In the genomic region with DNA sequence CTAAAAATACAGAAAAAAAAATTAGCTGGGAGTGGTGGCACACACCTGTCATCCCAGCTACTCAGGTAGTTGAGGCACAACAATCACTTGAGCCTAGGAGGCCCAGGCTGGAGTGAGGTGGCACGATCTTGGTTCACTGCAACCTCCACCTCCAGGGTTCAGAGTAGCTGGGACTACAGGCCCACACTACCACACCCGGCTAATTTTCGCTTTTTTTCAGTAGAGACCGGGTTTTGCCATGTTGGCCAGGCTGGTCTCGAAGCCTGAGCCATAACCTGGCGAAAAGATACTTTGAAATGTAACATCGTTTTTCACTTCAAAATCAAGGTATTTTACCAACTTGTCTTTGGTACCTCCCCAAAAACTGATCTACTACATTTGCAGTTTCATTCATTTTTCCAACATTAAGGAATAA, we compare ENCODE assay signal across 8 cellular contexts. TPM values are rescaled to one million over a fixed set of nuclear protein-coding genes. Genes with fewer than 3 reads are reported as not detected.
DNase-seq lines count a peak whose midpoint lies in the region; ATAC-seq, FAIRE-seq and TF ChIP-seq lines count a peak whose summit lies in the region.
"Had no signal": no experiment of that assay in that cellular context is flagged by ENCODE, and none has a peak within 500 bp of the region (broad histone marks: within the 10 kb centered on the region; RNA-seq: fewer than 3 reads in every experiment).

No MANE protein-coding gene starts in this region.

- H3K9me3 Mint-ChIP-seq in IgD-negative memory B cell = no peaks in the 10 kb centered on the region
- no peaks in the 10 kb centered on the region for H3K9me3 Mint-ChIP-seq in activated naive CD8-positive, alpha-beta T cell (ENCODE audit: low read depth)
- H3K9me3 Mint-ChIP-seq: CD4-positive, alpha-beta T cell had no signal

- H3K4me3 Mint-ChIP-seq in IgD-negative memory B cell = no peak overlapping the region
- H3K4me3 Mint-ChIP-seq in activated naive CD8-positive, alpha-beta T cell = peak overlapping the region; percentile 38
- H3K4me3 Mint-ChIP-seq: CD4-positive, alpha-beta T cell had no signal

- POLR2A ChIA-PET in A549 (lab: Yijun Ruan, JAX) = interaction anchor here (1.1 kb wide), 1 partner anchor 38 kb away, joined by 3 read pairs; a partner anchor contains a TSS

- H3K9me3 ChIP-seq in A549 = no peaks in the 10 kb centered on the region

- 89% methylated on average over 7 of the region's 7 CpGs for WGBS in A549 (ENCODE audit: missing lambda C conversion rate)

- no peaks in the 10 kb centered on the region for H3K27me3 Mint-ChIP-seq in IgD-negative memory B cell
- H3K27me3 Mint-ChIP-seq in activated naive CD8-positive, alpha-beta T cell = no peaks in the 10 kb centered on the region
- H3K27me3 Mint-ChIP-seq: CD4-positive, alpha-beta T cell had no signal

- peak overlapping the region; percentile 62 to 89 (median 73) for H3K27ac Mint-ChIP-seq in IgD-negative memory B cell
- H3K27ac Mint-ChIP-seq in activated naive CD8-positive, alpha-beta T cell = peak overlapping the region; percentile 64
- H3K27ac Mint-ChIP-seq: CD4-positive, alpha-beta T cell had no signal

- no peak overlapping the region for H3K4me2 ChIP-seq in A549

- no peak for TF ChIP-seq POLR2A in A549 (IDR thresholded peaks at IDR 0.05; ENCODE audit: low read length)

- H3K27ac ChIP-seq in A549 = no peak overlapping the region

- no peaks in the 10 kb centered on the region for H3K36me3 Mint-ChIP-seq in IgD-negative memory B cell
- peaks cover 28% of the 10 kb centered on the region for H3K36me3 Mint-ChIP-seq in activated naive CD8-positive, alpha-beta T cell

- H3K4me1 ChIP-seq in A549 = peaks cover 24% of the 10 kb centered on the region

- H3K4me3 ChIP-seq in A549 = no peak overlapping the region

- no peak for DNase-seq in A549 (ENCODE audit: low read depth in 1 of 2, low spot score in 1 of 2)
- no peak for DNase-seq in NCI-H345 (lab: John Stamatoyannopoulos, UW)
- DNase-seq: CD4-positive, alpha-beta T cell; cerebellar nuclear complex had no signal

- no peak for TF ChIP-seq CTCF in A549 (IDR thresholded peaks at IDR 0.05)

- CTCF ChIA-PET in A549 (lab: Yijun Ruan, JAX) = interaction anchor here (0.6 to 1.4 kb wide), 2 partner anchors 420 to 442 kb away, joined by 3 to 5 read pairs; no protein-coding TSS in a partner anchor

- TF ChIP-seq EP300 in A549 (IDR thresholded peaks at IDR 0.05) = no peak

- FAIRE-seq in A549 (lab: Jason Lieb, UNC) = no peak

- ATAC-seq in A549 (peak; percentile 38 to 44), GM21528 (IDR thresholded peaks at IDR 0.05; ENCODE audit: low FRiP score, unreplicated experiment) (no peak), GM18907 (IDR thresholded peaks at IDR 0.05; ENCODE audit: unreplicated experiment) (no peak)

- peaks cover 33 to 41% (median 37%) of the 10 kb centered on the region in 3 donors for H3K4me1 Mint-ChIP-seq in IgD-negative memory B cell
- peaks cover 32% of the 10 kb centered on the region for H3K4me1 Mint-ChIP-seq in activated naive CD8-positive, alpha-beta T cell (ENCODE audit: low read depth)

- TF ChIP-seq RAD21 in A549 (conservative IDR thresholded peaks at IDR 0.05 in 1 of 2, IDR thresholded peaks at IDR 0.05 in 1 of 2) = no peak

TF ChIP-seq in A549, 52 proteins besides CTCF, POLR2A, EP300 and RAD21:
- TF ChIP-seq RNF2 (IDR thresholded peaks at IDR 0.05; ENCODE audit: borderline replicate concordance, low read depth) = no peak
- TF ChIP-seq HOXA7 (CRISPR knock-in tag; IDR thresholded peaks at IDR 0.05) = peak; percentile 88
- no peak; the same call in 1 of the 2 replicates for TF ChIP-seq POLR2AphosphoS2 (conservative IDR thresholded peaks at IDR 0.05; ENCODE audit: low read length)
- TF ChIP-seq RARB (CRISPR knock-in tag; IDR thresholded peaks at IDR 0.05) = 0 out of 2 replicates have a peak, but pooled peaks have one; percentile 57
- TF ChIP-seq, protein P1, sequence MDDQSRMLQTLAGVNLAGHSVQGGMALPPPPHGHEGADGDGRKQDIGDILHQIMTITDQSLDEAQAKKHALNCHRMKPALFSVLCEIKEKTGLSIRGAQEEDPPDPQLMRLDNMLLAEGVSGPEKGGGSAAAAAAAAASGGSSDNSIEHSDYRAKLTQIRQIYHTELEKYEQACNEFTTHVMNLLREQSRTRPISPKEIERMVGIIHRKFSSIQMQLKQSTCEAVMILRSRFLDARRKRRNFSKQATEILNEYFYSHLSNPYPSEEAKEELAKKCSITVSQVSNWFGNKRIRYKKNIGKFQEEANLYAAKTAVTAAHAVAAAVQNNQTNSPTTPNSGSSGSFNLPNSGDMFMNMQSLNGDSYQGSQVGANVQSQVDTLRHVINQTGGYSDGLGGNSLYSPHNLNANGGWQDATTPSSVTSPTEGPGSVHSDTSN (IDR thresholded peaks at IDR 0.05) = peak; percentile 70
- no peak for TF ChIP-seq ZFP36 (IDR thresholded peaks at IDR 0.05; ENCODE audit: borderline replicate concordance, partially characterized antibody)
- TF ChIP-seq TFCP2L1 (CRISPR knock-in tag; IDR thresholded peaks at IDR 0.05) = peak; percentile 96
- TF ChIP-seq TP53 (CRISPR knock-in tag; IDR thresholded peaks at IDR 0.05) = peak; percentile 96

RNA-seq across cellular contexts. Expression of a gene that starts 6.1 kb away (rescaled TPM):
- polyA plus RNA-seq in A549 (2011; rRNA removed) = 1,735 and 1,903 TPM in 2 replicates
- polyA plus RNA-seq in A549 (2012; cell fraction: cytosol; rRNA removed) = 363 and 466 TPM in 2 replicates
- polyA plus RNA-seq in A549 (2012; cell fraction: nucleus; rRNA removed) = 357 and 566 TPM in 2 replicates
- 376 to 421 TPM (median 410 TPM) in 3 replicates for polyA plus RNA-seq in A549 (2017; fragmentation: RNase III; extraction: RNeasy Plus Mini Kit Qiagen cat#74134 plus additional on column Dnase treatment)
- 384 and 446 TPM in 2 replicates for polyA minus RNA-seq in A549 (2011; rRNA and poly(A)+ RNA removed)
- polyA plus RNA-seq in IgD-negative memory B cell = 307 TPM

RNA-seq across cellular contexts. Expression of a gene that starts 6.4 kb away (rescaled TPM):
- polyA plus RNA-seq in A549 (2011; rRNA removed) = 3.0 TPM in 2 replicates
- 0.33 and 0.60 TPM in 2 replicates for polyA plus RNA-seq in A549 (2012; cell fraction: cytosol; rRNA removed)
- polyA plus RNA-seq in A549 (2012; cell fraction: nucleus; rRNA removed) = 0.52 and 0.72 TPM in 2 replicates
- polyA plus RNA-seq in A549 (2017; fragmentation: RNase III; extraction: RNeasy Plus Mini Kit Qiagen cat#74134 plus additional on column Dnase treatment) = 1.0 to 1.3 TPM (median 1.1 TPM) in 3 replicates
- polyA minus RNA-seq in A549 (2011; rRNA and poly(A)+ RNA removed) = 13.4 and 15.1 TPM in 2 replicates
- polyA plus RNA-seq in IgD-negative memory B cell = 2.0 TPM

RNA-seq across cellular contexts. Expression of a gene that starts 37.1 kb away (rescaled TPM):
- polyA plus RNA-seq in A549 (2011; rRNA removed) = 15.6 and 20.2 TPM in 2 replicates
- polyA plus RNA-seq in A549 (2012; cell fraction: cytosol; rRNA removed) = 5.8 and 6.4 TPM in 2 replicates
- polyA plus RNA-seq in A549 (2012; cell fraction: nucleus; rRNA removed) = 2.6 and 3.2 TPM in 2 replicates
- polyA plus RNA-seq in A549 (2017; fragmentation: RNase III; extraction: RNeasy Plus Mini Kit Qiagen cat#74134 plus additional on column Dnase treatment) = 10.8 to 12.5 TPM (median 11.3 TPM) in 3 replicates
- polyA minus RNA-seq in A549 (2011; rRNA and poly(A)+ RNA removed) = 12.7 and 15.4 TPM in 2 replicates
- 7.2 TPM for polyA plus RNA-seq in IgD-negative memory B cell

RNA-seq across cellular contexts. Expression of a gene that starts 37.3 kb away (rescaled TPM):
- polyA plus RNA-seq in A549 (2011; rRNA removed) = 67.0 and 70.4 TPM in 2 replicates
- 25.1 and 26.1 TPM in 2 replicates for polyA plus RNA-seq in A549 (2012; cell fraction: cytosol; rRNA removed)
- 19.9 and 31.3 TPM in 2 replicates for polyA plus RNA-seq in A549 (2012; cell fraction: nucleus; rRNA removed)
- 42.9 to 43.3 TPM (median 43.1 TPM) in 3 replicates for polyA plus RNA-seq in A549 (2017; fragmentation: RNase III; extraction: RNeasy Plus Mini Kit Qiagen cat#74134 plus additional on column Dnase treatment)
- polyA minus RNA-seq in A549 (2011; rRNA and poly(A)+ RNA removed) = 50.1 and 53.4 TPM in 2 replicates
- 8.6 TPM for polyA plus RNA-seq in IgD-negative memory B cell

RNA-seq across cellular contexts. Expression of a gene that starts 55.4 kb away (rescaled TPM):
- polyA plus RNA-seq in A549 (2011; rRNA removed) (0.13 and 0.15 TPM in 2 replicates), A549 (2017; fragmentation: RNase III; extraction: RNeasy Plus Mini Kit Qiagen cat#74134 plus additional on column Dnase treatment) (0.05 to 0.13 TPM (median 0.05 TPM) in 3 replicates), IgD-negative memory B cell (not detected)
- polyA plus RNA-seq in A549 (2012; cell fraction: cytosol; rRNA removed) = 0.04 and 0.05 TPM in 2 replicates
- polyA plus RNA-seq in A549 (2012; cell fraction: nucleus; rRNA removed) = 0.20 TPM in 1 of 2 replicates, not detected in the other
- polyA minus RNA-seq in A549 (2011; rRNA and poly(A)+ RNA removed) = not detected in 2 replicates

Comparison
In these comparisons a context has a peak if more than half of its experiments do, and no peak if none do; other contexts are left out.
1. ATAC-seq: peak in A549 (2 of 2); none in GM21528 (single experiment) and GM18907 (single experiment).